In the genomic region with DNA sequence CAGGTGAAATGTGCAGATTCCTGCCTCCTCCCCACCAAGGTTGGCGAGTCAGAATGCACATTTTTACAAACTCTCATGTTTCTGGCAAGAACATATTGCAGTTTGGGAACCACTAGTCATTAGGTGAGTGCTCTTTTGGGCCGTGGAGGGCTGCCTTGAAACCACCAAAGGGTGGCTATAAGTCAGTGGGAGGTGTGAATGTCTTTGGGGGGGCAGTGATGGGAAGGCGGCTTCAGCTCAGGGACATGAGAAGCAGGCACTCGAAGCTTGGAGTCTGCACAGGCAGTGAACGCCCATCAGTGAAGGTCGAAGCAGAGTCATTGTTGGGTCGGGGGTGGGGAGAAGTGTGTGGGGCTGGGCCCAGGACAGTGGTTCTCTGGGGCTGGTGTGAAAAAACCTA, we compare ENCODE assay signal across 1 cellular context.
TF ChIP-seq lines count a peak whose summit lies in the region.

No MANE protein-coding gene starts in this region.

TF ChIP-seq in GM23338, 12 proteins besides CTCF, POLR2A, EP300 and RAD21:
- TF ChIP-seq, protein P1, sequence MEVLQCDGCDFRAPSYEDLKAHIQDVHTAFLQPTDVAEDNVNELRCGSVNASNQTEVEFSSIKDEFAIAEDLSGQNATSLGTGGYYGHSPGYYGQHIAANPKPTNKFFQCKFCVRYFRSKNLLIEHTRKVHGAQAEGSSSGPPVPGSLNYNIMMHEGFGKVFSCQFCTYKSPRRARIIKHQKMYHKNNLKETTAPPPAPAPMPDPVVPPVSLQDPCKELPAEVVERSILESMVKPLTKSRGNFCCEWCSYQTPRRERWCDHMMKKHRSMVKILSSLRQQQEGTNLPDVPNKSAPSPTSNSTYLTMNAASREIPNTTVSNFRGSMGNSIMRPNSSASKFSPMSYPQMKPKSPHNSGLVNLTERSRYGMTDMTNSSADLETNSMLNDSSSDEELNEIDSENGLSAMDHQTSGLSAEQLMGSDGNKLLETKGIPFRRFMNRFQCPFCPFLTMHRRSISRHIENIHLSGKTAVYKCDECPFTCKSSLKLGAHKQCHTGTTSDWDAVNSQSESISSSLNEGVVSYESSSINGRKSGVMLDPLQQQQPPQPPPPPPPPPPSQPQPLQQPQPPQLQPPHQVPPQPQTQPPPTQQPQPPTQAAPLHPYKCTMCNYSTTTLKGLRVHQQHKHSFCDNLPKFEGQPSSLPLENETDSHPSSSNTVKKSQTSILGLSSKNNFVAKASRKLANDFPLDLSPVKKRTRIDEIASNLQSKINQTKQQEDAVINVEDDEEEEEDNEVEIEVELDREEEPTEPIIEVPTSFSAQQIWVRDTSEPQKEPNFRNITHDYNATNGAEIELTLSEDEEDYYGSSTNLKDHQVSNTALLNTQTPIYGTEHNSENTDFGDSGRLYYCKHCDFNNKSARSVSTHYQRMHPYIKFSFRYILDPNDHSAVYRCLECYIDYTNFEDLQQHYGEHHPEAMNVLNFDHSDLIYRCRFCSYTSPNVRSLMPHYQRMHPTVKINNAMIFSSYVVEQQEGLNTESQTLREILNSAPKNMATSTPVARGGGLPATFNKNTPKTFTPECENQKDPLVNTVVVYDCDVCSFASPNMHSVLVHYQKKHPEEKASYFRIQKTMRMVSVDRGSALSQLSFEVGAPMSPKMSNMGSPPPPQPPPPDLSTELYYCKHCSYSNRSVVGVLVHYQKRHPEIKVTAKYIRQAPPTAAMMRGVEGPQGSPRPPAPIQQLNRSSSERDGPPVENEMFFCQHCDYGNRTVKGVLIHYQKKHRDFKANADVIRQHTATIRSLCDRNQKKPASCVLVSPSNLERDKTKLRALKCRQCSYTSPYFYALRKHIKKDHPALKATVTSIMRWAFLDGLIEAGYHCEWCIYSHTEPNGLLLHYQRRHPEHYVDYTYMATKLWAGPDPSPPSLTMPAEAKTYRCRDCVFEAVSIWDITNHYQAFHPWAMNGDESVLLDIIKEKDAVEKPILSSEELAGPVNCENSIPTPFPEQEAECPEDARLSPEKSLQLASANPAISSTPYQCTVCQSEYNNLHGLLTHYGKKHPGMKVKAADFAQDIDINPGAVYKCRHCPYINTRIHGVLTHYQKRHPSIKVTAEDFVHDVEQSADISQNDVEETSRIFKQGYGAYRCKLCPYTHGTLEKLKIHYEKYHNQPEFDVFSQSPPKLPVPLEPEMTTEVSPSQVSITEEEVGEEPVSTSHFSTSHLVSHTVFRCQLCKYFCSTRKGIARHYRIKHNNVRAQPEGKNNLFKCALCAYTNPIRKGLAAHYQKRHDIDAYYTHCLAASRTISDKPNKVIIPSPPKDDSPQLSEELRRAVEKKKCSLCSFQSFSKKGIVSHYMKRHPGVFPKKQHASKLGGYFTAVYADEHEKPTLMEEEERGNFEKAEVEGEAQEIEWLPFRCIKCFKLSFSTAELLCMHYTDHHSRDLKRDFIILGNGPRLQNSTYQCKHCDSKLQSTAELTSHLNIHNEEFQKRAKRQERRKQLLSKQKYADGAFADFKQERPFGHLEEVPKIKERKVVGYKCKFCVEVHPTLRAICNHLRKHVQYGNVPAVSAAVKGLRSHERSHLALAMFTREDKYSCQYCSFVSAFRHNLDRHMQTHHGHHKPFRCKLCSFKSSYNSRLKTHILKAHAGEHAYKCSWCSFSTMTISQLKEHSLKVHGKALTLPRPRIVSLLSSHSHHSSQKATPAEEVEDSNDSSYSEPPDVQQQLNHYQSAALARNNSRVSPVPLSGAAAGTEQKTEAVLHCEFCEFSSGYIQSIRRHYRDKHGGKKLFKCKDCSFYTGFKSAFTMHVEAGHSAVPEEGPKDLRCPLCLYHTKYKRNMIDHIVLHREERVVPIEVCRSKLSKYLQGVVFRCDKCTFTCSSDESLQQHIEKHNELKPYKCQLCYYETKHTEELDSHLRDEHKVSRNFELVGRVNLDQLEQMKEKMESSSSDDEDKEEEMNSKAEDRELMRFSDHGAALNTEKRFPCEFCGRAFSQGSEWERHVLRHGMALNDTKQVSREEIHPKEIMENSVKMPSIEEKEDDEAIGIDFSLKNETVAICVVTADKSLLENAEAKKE (CRISPR knock-in tag; IDR thresholded peaks at IDR 0.05), result no peak
- TF ChIP-seq EZH2 (IDR thresholded peaks at IDR 0.05; ENCODE audit: low read depth, unreplicated experiment) (no peak), ZNF331 (CRISPR knock-in tag; IDR thresholded peaks at IDR 0.05; ENCODE audit: low read depth) (no peak), CREB1 (CRISPR knock-in tag; IDR thresholded peaks at IDR 0.05; ENCODE audit: low read depth) (no peak), POLR2AphosphoS5 (IDR thresholded peaks at IDR 0.05; ENCODE audit: low read depth) (no peak)
- TF ChIP-seq, protein P2, sequence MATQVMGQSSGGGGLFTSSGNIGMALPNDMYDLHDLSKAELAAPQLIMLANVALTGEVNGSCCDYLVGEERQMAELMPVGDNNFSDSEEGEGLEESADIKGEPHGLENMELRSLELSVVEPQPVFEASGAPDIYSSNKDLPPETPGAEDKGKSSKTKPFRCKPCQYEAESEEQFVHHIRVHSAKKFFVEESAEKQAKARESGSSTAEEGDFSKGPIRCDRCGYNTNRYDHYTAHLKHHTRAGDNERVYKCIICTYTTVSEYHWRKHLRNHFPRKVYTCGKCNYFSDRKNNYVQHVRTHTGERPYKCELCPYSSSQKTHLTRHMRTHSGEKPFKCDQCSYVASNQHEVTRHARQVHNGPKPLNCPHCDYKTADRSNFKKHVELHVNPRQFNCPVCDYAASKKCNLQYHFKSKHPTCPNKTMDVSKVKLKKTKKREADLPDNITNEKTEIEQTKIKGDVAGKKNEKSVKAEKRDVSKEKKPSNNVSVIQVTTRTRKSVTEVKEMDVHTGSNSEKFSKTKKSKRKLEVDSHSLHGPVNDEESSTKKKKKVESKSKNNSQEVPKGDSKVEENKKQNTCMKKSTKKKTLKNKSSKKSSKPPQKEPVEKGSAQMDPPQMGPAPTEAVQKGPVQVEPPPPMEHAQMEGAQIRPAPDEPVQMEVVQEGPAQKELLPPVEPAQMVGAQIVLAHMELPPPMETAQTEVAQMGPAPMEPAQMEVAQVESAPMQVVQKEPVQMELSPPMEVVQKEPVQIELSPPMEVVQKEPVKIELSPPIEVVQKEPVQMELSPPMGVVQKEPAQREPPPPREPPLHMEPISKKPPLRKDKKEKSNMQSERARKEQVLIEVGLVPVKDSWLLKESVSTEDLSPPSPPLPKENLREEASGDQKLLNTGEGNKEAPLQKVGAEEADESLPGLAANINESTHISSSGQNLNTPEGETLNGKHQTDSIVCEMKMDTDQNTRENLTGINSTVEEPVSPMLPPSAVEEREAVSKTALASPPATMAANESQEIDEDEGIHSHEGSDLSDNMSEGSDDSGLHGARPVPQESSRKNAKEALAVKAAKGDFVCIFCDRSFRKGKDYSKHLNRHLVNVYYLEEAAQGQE (IDR thresholded peaks at IDR 0.05; ENCODE audit: unreplicated experiment), result no peak
